ENCODE assay signal across 19 cellular contexts in genomic region chr10:18008989-18009388, GRCh38. TPM values are rescaled to one million over a fixed set of nuclear protein-coding genes. Genes with fewer than 3 reads are reported as not detected.
DNase-seq lines count a peak whose midpoint lies in the region; ATAC-seq and TF ChIP-seq lines count a peak whose summit lies in the region.
"Had no signal": no experiment of that assay in that cellular context is flagged by ENCODE, and none has a peak within 500 bp of the region (broad histone marks: within the 10 kb centered on the region; RNA-seq: fewer than 3 reads in every experiment).

No MANE protein-coding gene starts in this region.

- H3K36me3 Mint-ChIP-seq in GM23338 (ENCODE audit: low read depth), result no peaks in the 10 kb centered on the region
- H3K36me3 Mint-ChIP-seq in naive thymus-derived CD4-positive, alpha-beta T cell, result no peaks in the 10 kb centered on the region
- H3K36me3 Mint-ChIP-seq: CD8-positive, alpha-beta memory T cell had no signal

- H3K36me3 ChIP-seq in GM23338 (ENCODE audit: insufficient read depth), result no peaks in the 10 kb centered on the region
- no peaks in the 10 kb centered on the region for H3K36me3 ChIP-seq in naive thymus-derived CD4-positive, alpha-beta T cell (ENCODE audit: control insufficient read depth in 2 of 3, insufficient read depth in 3 of 3, low read length in 3 of 3)
- H3K36me3 ChIP-seq: BLaER1 had no signal

- POLR2A ChIA-PET in naive thymus-derived CD4-positive, alpha-beta T cell (lab: Charles Lee), result no interaction called here

- TF ChIP-seq CTCF in cardiac fibroblast (IDR thresholded peaks at IDR 0.05; ENCODE audit: low read depth, low read length) (no peak), fibroblast of pulmonary artery (IDR thresholded peaks at IDR 0.05; ENCODE audit: low read length, missing control alignments) (no peak), GM23338 (conservative IDR thresholded peaks at IDR 0.05; ENCODE audit: low read depth in 2 of 2) (no peak), coronary artery (IDR thresholded peaks at IDR 0.05) (no peak)

- ATAC-seq in GM23338, result no peak
- ATAC-seq in naive thymus-derived CD4-positive, alpha-beta T cell, result no peak

- no peak overlapping the region for H3K4me3 ChIP-seq in cardiac fibroblast (replicated peaks in 1 of 2; ENCODE audit: low read depth in 2 of 2, low read length in 2 of 2)
- no peak overlapping the region for H3K4me3 ChIP-seq in fibroblast of pulmonary artery (replicated peaks; ENCODE audit: low read depth, low read length)
- no peak overlapping the region for H3K4me3 ChIP-seq in skeletal muscle cell (ENCODE audit: low read depth, low read length)
- H3K4me3 ChIP-seq in GM23338, result no peak overlapping the region
- no peak overlapping the region for H3K4me3 ChIP-seq in naive thymus-derived CD4-positive, alpha-beta T cell (ENCODE audit: low read length)
- no peak overlapping the region for H3K4me3 ChIP-seq in coronary artery
- H3K4me3 ChIP-seq: BLaER1 had no signal

- intact Hi-C loops in naive thymus-derived CD4-positive, alpha-beta T cell (cut with micrococcal nuclease), result no loop called here

- H3K4me1 ChIP-seq in GM23338 (ENCODE audit: insufficient read depth), result peaks cover 27% of the 10 kb centered on the region
- H3K4me1 ChIP-seq in naive thymus-derived CD4-positive, alpha-beta T cell (ENCODE audit: control insufficient read depth in 2 of 2, insufficient read depth in 2 of 2, low read length in 2 of 2), result no peaks in the 10 kb centered on the region

- CTCF ChIA-PET in naive thymus-derived CD4-positive, alpha-beta T cell (lab: Charles Lee), result no interaction called here

- DNase-seq in DMS 273 (lab: John Stamatoyannopoulos, UW; ENCODE audit: unreplicated experiment), result peak; percentile 15
- DNase-seq in DMS 273 treated with DMSO at 0.1 percent for 48 hours (lab: John Stamatoyannopoulos, UW), result no peak
- DNase-seq in cardiac fibroblast (ENCODE audit: low read depth in 2 of 2), result peak; percentile 12 to 32
- DNase-seq in fibroblast of pulmonary artery (ENCODE audit: low read depth), result peak; percentile 13
- DNase-seq in skeletal muscle cell (ENCODE audit: low read depth), result peak; percentile 10
- no peak for DNase-seq in GM23338 (ENCODE audit: low spot score)
- DNase-seq in naive thymus-derived CD4-positive, alpha-beta T cell, result no peak
- no peak for DNase-seq in coronary artery (ENCODE audit: low spot score)
- DNase-seq: AML-193; CD8-positive, alpha-beta memory T cell; DMS153; DMS79 treated with DMSO at 0.1 percent for 48 hours; EL; GOT3; H9 had no signal

- H3K79me2 ChIP-seq in GM23338 (replicated peaks; ENCODE audit: insufficient read depth), result no peaks in the 10 kb centered on the region

- H2AFZ ChIP-seq in GM23338, result no peak overlapping the region

- peaks cover 12% of the 10 kb centered on the region for H3K9me2 ChIP-seq in GM23338 (ENCODE audit: insufficient read depth)

- H3F3A ChIP-seq in GM23338 (replicated peaks; ENCODE audit: low read depth), result no peaks in the 10 kb centered on the region

- H4K20me1 ChIP-seq in GM23338 (replicated peaks; ENCODE audit: insufficient read depth), result no peaks in the 10 kb centered on the region
- H4K20me1 ChIP-seq: BLaER1 had no signal

- H3K27me3 ChIP-seq in GM23338 (ENCODE audit: insufficient read depth), result no peaks in the 10 kb centered on the region
- H3K27me3 ChIP-seq in naive thymus-derived CD4-positive, alpha-beta T cell (ENCODE audit: control insufficient read depth in 2 of 2, insufficient read depth in 2 of 2, low read length in 2 of 2), result no peaks in the 10 kb centered on the region
- H3K27me3 ChIP-seq: BLaER1 had no signal

- H3K9me3 Mint-ChIP-seq in GM23338, result no peaks in the 10 kb centered on the region
- H3K9me3 Mint-ChIP-seq in naive thymus-derived CD4-positive, alpha-beta T cell, result peaks cover 0 to 4% (median 0%) of the 10 kb centered on the region in 11 donors
- H3K9me3 Mint-ChIP-seq: H9 had no signal

- no peak overlapping the region for H3K27ac Mint-ChIP-seq in GM23338
- H3K27ac Mint-ChIP-seq in naive thymus-derived CD4-positive, alpha-beta T cell, result no peak overlapping the region
- H3K27ac Mint-ChIP-seq: CD8-positive, alpha-beta memory T cell; H9 had no signal

- H3K4me3 Mint-ChIP-seq in GM23338, result no peak overlapping the region
- no peak overlapping the region for H3K4me3 Mint-ChIP-seq in naive thymus-derived CD4-positive, alpha-beta T cell
- H3K4me3 Mint-ChIP-seq: CD8-positive, alpha-beta memory T cell; H9 had no signal

- peaks cover 1% of the 10 kb centered on the region for H3K27me3 Mint-ChIP-seq in GM23338 (ENCODE audit: insufficient read depth, low read depth, poor library complexity)
- peaks cover 0 to 24% (median 10%) of the 10 kb centered on the region in 5 donors for H3K27me3 Mint-ChIP-seq in naive thymus-derived CD4-positive, alpha-beta T cell
- H3K27me3 Mint-ChIP-seq: CD8-positive, alpha-beta memory T cell had no signal

- H3K4me1 Mint-ChIP-seq in GM23338, result peaks cover 33% of the 10 kb centered on the region
- no peaks in the 10 kb centered on the region for H3K4me1 Mint-ChIP-seq in naive thymus-derived CD4-positive, alpha-beta T cell
- H3K4me1 Mint-ChIP-seq: CD8-positive, alpha-beta memory T cell had no signal

- H3K4me2 ChIP-seq in GM23338, result no peak overlapping the region
- H3K4me2 ChIP-seq: BLaER1 had no signal

- H3K27ac ChIP-seq in GM23338 (ENCODE audit: low read depth), result no peak overlapping the region
- H3K27ac ChIP-seq in naive thymus-derived CD4-positive, alpha-beta T cell (ENCODE audit: low read depth, low read length), result no peak overlapping the region
- H3K27ac ChIP-seq in coronary artery, result no peak overlapping the region
- H3K27ac ChIP-seq: 22Rv1, BLaER1, HL-60 had no signal

- H3K9me3 ChIP-seq in naive thymus-derived CD4-positive, alpha-beta T cell (ENCODE audit: control insufficient read depth in 2 of 3, low read length in 3 of 3), result no peaks in the 10 kb centered on the region
- H3K9me3 ChIP-seq: BLaER1 had no signal

TF ChIP-seq in GM23338, 12 proteins besides CTCF, POLR2A, EP300 and RAD21:
- TF ChIP-seq ETS1 (IDR thresholded peaks at IDR 0.05) (no peak), REST (IDR thresholded peaks at IDR 0.05; ENCODE audit: unreplicated experiment) (no peak), STAT1 (IDR thresholded peaks at IDR 0.05; ENCODE audit: unreplicated experiment) (no peak)

RNA-seq across cellular contexts. Expression of gene SLC39A12, which starts 57.3 kb away (rescaled TPM):
- not detected in 2 replicates for total RNA-seq in GM23338 (2014; rRNA removed; shearing (Covaris generic))
- not detected in 2 replicates for polyA plus RNA-seq in GM23338 (2016; fragmentation: Nextera tagmentation; extraction: Ambion mirVana)
- total RNA-seq in naive thymus-derived CD4-positive, alpha-beta T cell, result not detected
- not detected for polyA plus RNA-seq in naive thymus-derived CD4-positive, alpha-beta T cell
- total RNA-seq: A673; CD8-positive, alpha-beta memory T cell; H9 had no signal
- polyA plus RNA-seq: CD8-positive, alpha-beta memory T cell had no signal

Comparison
In these comparisons a context has a peak if more than half of its experiments do, and no peak if none do; other contexts are left out.
1. DNase-seq: peak in DMS 273 (single experiment), cardiac fibroblast (2 of 2), fibroblast of pulmonary artery (single experiment) and skeletal muscle cell (single experiment); none in DMS 273 treated with DMSO at 0.1 percent for 48 hours (single experiment), GM23338 (single experiment), naive thymus-derived CD4-positive, alpha-beta T cell (0 of 9) and coronary artery (single experiment).